In genomic region chr9:14323083-14323968, GRCh38 we compare ENCODE assay signal across 1 cellular context.
A peak's percentile ranks its signal among the peaks of the same experiment; 100 is the strongest.
TF ChIP-seq lines count a peak whose summit lies in the region.

No MANE protein-coding gene starts in this region.

TF ChIP-seq in HEK293, 187 proteins besides CTCF, POLR2A, EP300 and RAD21 (continued from another document and continues in another):
- TF ChIP-seq ZNF560 (tag by site-specific recombination; IDR thresholded peaks at IDR 0.05; ENCODE audit: borderline replicate concordance), result no peak
- no peak for TF ChIP-seq PRDM1 (tag by site-specific recombination; IDR thresholded peaks at IDR 0.05)
- TF ChIP-seq KLF9 (tag by site-specific recombination; IDR thresholded peaks at IDR 0.05; ENCODE audit: low read depth), result no peak
- TF ChIP-seq ZNF16 (tag by site-specific recombination; IDR thresholded peaks at IDR 0.05; ENCODE audit: low read depth), result no peak
- no peak for TF ChIP-seq FEZF1 (tag by site-specific recombination; IDR thresholded peaks at IDR 0.05)
- TF ChIP-seq ZNF677 (tag by site-specific recombination; IDR thresholded peaks at IDR 0.05), result no peak
- TF ChIP-seq, protein P1, sequence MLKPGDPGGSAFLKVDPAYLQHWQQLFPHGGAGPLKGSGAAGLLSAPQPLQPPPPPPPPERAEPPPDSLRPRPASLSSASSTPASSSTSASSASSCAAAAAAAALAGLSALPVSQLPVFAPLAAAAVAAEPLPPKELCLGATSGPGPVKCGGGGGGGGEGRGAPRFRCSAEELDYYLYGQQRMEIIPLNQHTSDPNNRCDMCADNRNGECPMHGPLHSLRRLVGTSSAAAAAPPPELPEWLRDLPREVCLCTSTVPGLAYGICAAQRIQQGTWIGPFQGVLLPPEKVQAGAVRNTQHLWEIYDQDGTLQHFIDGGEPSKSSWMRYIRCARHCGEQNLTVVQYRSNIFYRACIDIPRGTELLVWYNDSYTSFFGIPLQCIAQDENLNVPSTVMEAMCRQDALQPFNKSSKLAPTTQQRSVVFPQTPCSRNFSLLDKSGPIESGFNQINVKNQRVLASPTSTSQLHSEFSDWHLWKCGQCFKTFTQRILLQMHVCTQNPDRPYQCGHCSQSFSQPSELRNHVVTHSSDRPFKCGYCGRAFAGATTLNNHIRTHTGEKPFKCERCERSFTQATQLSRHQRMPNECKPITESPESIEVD (tag by site-specific recombination; IDR thresholded peaks at IDR 0.05), result peak; percentile 92
- TF ChIP-seq ZFP3 (tag by site-specific recombination; IDR thresholded peaks at IDR 0.05; ENCODE audit: low read depth), result no peak
- no peak for TF ChIP-seq HOXA7 (CRISPR knock-in tag; IDR thresholded peaks at IDR 0.05; ENCODE audit: borderline replicate concordance)
- TF ChIP-seq, protein P2, sequence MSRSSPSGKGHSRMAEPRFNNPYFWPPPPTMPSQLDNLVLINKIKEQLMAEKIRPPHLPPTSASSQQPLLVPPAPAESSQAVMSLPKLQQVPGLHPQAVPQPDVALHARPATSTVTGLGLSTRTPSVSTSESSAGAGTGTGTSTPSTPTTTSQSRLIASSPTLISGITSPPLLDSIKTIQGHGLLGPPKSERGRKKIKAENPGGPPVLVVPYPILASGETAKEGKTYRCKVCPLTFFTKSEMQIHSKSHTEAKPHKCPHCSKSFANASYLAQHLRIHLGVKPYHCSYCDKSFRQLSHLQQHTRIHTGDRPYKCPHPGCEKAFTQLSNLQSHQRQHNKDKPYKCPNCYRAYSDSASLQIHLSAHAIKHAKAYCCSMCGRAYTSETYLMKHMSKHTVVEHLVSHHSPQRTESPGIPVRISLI (tag by site-specific recombination; IDR thresholded peaks at IDR 0.05), result peak; percentile 88
- no peak for TF ChIP-seq MYNN (tag by site-specific recombination; IDR thresholded peaks at IDR 0.05; ENCODE audit: borderline replicate concordance)
- no peak for TF ChIP-seq ZNF37A (tag by site-specific recombination; IDR thresholded peaks at IDR 0.05)
- TF ChIP-seq ZNF701 (tag by site-specific recombination; IDR thresholded peaks at IDR 0.05), result no peak
- TF ChIP-seq ZBTB1 (tag by site-specific recombination; IDR thresholded peaks at IDR 0.05), result no peak
- no peak for TF ChIP-seq ZNF248 (tag by site-specific recombination; IDR thresholded peaks at IDR 0.05)
- peak; percentile 22; the same call in 1 of the 2 replicates for TF ChIP-seq ZNF18 (tag by site-specific recombination; IDR thresholded peaks at IDR 0.05)
- TF ChIP-seq RBAK (tag by site-specific recombination; IDR thresholded peaks at IDR 0.05), result no peak
- no peak for TF ChIP-seq ZFP69B (tag by site-specific recombination; IDR thresholded peaks at IDR 0.05)
- TF ChIP-seq ZNF488 (tag by site-specific recombination; IDR thresholded peaks at IDR 0.05), result no peak
- no peak for TF ChIP-seq ZNF548 (tag by site-specific recombination; IDR thresholded peaks at IDR 0.05)
- no peak for TF ChIP-seq ZNF341 (tag by site-specific recombination; IDR thresholded peaks at IDR 0.05; ENCODE audit: low read depth)
- TF ChIP-seq ZNF629 (tag by site-specific recombination; IDR thresholded peaks at IDR 0.05), result no peak; the same call in 1 of the 2 replicates
- TF ChIP-seq ZSCAN23 (tag by site-specific recombination; IDR thresholded peaks at IDR 0.05), result no peak
- TF ChIP-seq OSR2 (tag by site-specific recombination; IDR thresholded peaks at IDR 0.05), result no peak
- TF ChIP-seq ATF2 (tag by site-specific recombination; IDR thresholded peaks at IDR 0.05; ENCODE audit: low read depth), result no peak
- TF ChIP-seq ZNF843 (tag by site-specific recombination; IDR thresholded peaks at IDR 0.05), result no peak; the same call in 1 of the 2 replicates
- 0 out of 2 replicates have a peak, but pooled peaks have one; percentile 3 for TF ChIP-seq HOXC10 (CRISPR knock-in tag; IDR thresholded peaks at IDR 0.05)
- TF ChIP-seq, protein P3, sequence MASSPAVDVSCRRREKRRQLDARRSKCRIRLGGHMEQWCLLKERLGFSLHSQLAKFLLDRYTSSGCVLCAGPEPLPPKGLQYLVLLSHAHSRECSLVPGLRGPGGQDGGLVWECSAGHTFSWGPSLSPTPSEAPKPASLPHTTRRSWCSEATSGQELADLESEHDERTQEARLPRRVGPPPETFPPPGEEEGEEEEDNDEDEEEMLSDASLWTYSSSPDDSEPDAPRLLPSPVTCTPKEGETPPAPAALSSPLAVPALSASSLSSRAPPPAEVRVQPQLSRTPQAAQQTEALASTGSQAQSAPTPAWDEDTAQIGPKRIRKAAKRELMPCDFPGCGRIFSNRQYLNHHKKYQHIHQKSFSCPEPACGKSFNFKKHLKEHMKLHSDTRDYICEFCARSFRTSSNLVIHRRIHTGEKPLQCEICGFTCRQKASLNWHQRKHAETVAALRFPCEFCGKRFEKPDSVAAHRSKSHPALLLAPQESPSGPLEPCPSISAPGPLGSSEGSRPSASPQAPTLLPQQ (tag by site-specific recombination; IDR thresholded peaks at IDR 0.05), result no peak
- TF ChIP-seq SP2 (tag by site-specific recombination; IDR thresholded peaks at IDR 0.05), result no peak
- TF ChIP-seq, protein P4, sequence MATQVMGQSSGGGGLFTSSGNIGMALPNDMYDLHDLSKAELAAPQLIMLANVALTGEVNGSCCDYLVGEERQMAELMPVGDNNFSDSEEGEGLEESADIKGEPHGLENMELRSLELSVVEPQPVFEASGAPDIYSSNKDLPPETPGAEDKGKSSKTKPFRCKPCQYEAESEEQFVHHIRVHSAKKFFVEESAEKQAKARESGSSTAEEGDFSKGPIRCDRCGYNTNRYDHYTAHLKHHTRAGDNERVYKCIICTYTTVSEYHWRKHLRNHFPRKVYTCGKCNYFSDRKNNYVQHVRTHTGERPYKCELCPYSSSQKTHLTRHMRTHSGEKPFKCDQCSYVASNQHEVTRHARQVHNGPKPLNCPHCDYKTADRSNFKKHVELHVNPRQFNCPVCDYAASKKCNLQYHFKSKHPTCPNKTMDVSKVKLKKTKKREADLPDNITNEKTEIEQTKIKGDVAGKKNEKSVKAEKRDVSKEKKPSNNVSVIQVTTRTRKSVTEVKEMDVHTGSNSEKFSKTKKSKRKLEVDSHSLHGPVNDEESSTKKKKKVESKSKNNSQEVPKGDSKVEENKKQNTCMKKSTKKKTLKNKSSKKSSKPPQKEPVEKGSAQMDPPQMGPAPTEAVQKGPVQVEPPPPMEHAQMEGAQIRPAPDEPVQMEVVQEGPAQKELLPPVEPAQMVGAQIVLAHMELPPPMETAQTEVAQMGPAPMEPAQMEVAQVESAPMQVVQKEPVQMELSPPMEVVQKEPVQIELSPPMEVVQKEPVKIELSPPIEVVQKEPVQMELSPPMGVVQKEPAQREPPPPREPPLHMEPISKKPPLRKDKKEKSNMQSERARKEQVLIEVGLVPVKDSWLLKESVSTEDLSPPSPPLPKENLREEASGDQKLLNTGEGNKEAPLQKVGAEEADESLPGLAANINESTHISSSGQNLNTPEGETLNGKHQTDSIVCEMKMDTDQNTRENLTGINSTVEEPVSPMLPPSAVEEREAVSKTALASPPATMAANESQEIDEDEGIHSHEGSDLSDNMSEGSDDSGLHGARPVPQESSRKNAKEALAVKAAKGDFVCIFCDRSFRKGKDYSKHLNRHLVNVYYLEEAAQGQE (tag by site-specific recombination; IDR thresholded peaks at IDR 0.05), result no peak
- TF ChIP-seq ZSCAN5A (tag by site-specific recombination; IDR thresholded peaks at IDR 0.05), result no peak
- TF ChIP-seq ZSCAN30 (tag by site-specific recombination; IDR thresholded peaks at IDR 0.05), result no peak
- no peak for TF ChIP-seq ZNF571 (tag by site-specific recombination; IDR thresholded peaks at IDR 0.05)
- TF ChIP-seq, protein P5, sequence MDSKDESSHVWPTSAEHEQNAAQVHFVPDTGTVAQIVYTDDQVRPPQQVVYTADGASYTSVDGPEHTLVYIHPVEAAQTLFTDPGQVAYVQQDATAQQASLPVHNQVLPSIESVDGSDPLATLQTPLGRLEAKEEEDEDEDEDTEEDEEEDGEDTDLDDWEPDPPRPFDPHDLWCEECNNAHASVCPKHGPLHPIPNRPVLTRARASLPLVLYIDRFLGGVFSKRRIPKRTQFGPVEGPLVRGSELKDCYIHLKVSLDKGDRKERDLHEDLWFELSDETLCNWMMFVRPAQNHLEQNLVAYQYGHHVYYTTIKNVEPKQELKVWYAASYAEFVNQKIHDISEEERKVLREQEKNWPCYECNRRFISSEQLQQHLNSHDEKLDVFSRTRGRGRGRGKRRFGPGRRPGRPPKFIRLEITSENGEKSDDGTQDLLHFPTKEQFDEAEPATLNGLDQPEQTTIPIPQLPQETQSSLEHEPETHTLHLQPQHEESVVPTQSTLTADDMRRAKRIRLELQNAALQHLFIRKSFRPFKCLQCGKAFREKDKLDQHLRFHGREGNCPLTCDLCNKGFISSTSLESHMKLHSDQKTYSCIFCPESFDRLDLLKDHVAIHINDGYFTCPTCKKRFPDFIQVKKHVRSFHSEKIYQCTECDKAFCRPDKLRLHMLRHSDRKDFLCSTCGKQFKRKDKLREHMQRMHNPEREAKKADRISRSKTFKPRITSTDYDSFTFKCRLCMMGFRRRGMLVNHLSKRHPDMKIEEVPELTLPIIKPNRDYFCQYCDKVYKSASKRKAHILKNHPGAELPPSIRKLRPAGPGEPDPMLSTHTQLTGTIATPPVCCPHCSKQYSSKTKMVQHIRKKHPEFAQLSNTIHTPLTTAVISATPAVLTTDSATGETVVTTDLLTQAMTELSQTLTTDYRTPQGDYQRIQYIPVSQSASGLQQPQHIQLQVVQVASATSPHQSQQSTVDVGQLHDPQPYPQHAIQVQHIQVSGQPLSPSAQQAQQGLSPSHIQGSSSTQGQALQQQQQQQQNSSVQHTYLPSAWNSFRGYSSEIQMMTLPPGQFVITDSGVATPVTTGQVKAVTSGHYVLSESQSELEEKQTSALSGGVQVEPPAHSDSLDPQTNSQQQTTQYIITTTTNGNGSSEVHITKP (tag by site-specific recombination; IDR thresholded peaks at IDR 0.05), result no peak
- TF ChIP-seq ZNF530 (tag by site-specific recombination; IDR thresholded peaks at IDR 0.05; ENCODE audit: low read depth), result no peak
- no peak for TF ChIP-seq ZNF747 (tag by site-specific recombination; IDR thresholded peaks at IDR 0.05)
- TF ChIP-seq GLIS2 (tag by site-specific recombination; IDR thresholded peaks at IDR 0.05), result no peak
- peak; percentile 32; the same call in 1 of the 2 replicates for TF ChIP-seq ZNF335 (tag by site-specific recombination; conservative IDR thresholded peaks at IDR 0.05)
- no peak for TF ChIP-seq YY1 (tag by site-specific recombination; IDR thresholded peaks at IDR 0.05)
- no peak for TF ChIP-seq ZBTB49 (tag by site-specific recombination; IDR thresholded peaks at IDR 0.05; ENCODE audit: low read depth)
